11 cellular contexts compared by ENCODE assay signal in the genomic region with DNA sequence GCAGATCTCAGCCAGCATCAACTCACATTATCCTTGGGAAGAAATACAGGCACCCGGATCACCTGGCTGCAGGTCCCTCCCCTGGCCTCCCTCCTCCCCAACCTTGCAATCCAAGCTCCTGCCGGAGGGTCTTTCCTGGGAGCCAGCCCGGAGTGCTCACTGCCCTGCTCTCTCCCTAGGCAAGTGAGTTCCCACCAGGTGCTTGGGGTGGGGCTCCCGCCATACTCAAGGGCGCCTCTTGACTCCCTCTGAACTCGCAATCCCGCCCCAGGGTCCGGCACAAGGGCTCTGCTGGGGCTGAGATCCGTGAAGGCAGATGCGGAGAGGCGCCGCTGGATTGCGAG. TPM values are rescaled to one million over a fixed set of nuclear protein-coding genes. Genes with fewer than 3 reads are reported as not detected.
DNase-seq lines count a peak whose midpoint lies in the region; ATAC-seq, FAIRE-seq and TF ChIP-seq lines count a peak whose summit lies in the region.
"Had no signal": no experiment of that assay in that cellular context is flagged by ENCODE, and none has a peak within 500 bp of the region (broad histone marks: within the 10 kb centered on the region; RNA-seq: fewer than 3 reads in every experiment).

No MANE protein-coding gene starts in this region.

- H3K36me3 ChIP-seq in RWPE2 (ENCODE audit: low read depth) (peaks cover 34% of the 10 kb centered on the region), iPS-18a (ENCODE audit: control insufficient read depth, low read depth, low read length) (peaks cover 5% of the 10 kb centered on the region)
- H3K36me3 ChIP-seq: neutrophil had no signal

- H3K9me3 ChIP-seq in RWPE2 (ENCODE audit: severe bottlenecking), result no peaks in the 10 kb centered on the region
- no peaks in the 10 kb centered on the region for H3K9me3 ChIP-seq in iPS-18a (ENCODE audit: control insufficient read depth, low read depth, low read length)
- H3K9me3 ChIP-seq: neutrophil had no signal

- H3K4me3 Mint-ChIP-seq in progenitor cell of endocrine pancreas (ENCODE audit: low read depth), result peak overlapping the region; percentile 87

- H3K36me3 Mint-ChIP-seq in progenitor cell of endocrine pancreas (ENCODE audit: insufficient read depth), result peaks cover 1% of the 10 kb centered on the region

- H3K27me3 ChIP-seq in RWPE2 (ENCODE audit: insufficient read depth, poor library complexity, severe bottlenecking) (no peaks in the 10 kb centered on the region), iPS-18a (ENCODE audit: control insufficient read depth, insufficient read depth, low read length) (peaks cover 28% of the 10 kb centered on the region)

- TF ChIP-seq CTCF in RWPE2 (IDR thresholded peaks at IDR 0.05; ENCODE audit: poor library complexity, severe bottlenecking), result no peak
- TF ChIP-seq CTCF in progenitor cell of endocrine pancreas (IDR thresholded peaks at IDR 0.05; ENCODE audit: unreplicated experiment), result no peak

- H3K9ac ChIP-seq in iPS-18a (ENCODE audit: low read length), result peak overlapping the region; percentile 79

- DNase-seq in GM12892 (ENCODE audit: insufficient read length) (peak; percentile 32), RWPE2 (ENCODE audit: low spot score) (no peak), progenitor cell of endocrine pancreas (ENCODE audit: low spot score, unreplicated experiment) (no peak)
- DNase-seq: activated CD4-positive, alpha-beta T cell treated with anti-CD3 and anti-CD28 coated beads, Interleukin-2, amount 10 ng/mL, durations not matched to agents 7 days and 5 days; amniotic stem cell; NCI-H1694 treated with DMSO at 0.1 percent for 48 hours had no signal

- H3K4me3 ChIP-seq in RWPE2 (ENCODE audit: severe bottlenecking), result peak overlapping the region; percentile 94
- H3K4me3 ChIP-seq in iPS-18a (ENCODE audit: low read length), result peak overlapping the region; percentile 77

- H3K4me1 ChIP-seq in RWPE2 (ENCODE audit: insufficient read depth, poor library complexity, severe bottlenecking) (peaks cover 10% of the 10 kb centered on the region), iPS-18a (ENCODE audit: control insufficient read depth, low read depth, low read length) (no peaks in the 10 kb centered on the region)

- no peak for ATAC-seq in RWPE2 (ENCODE audit: low read depth)
- ATAC-seq in GM18505 (IDR thresholded peaks at IDR 0.05; ENCODE audit: unreplicated experiment), result no peak
- ATAC-seq in HG03457 (IDR thresholded peaks at IDR 0.05; ENCODE audit: unreplicated experiment), result no peak
- ATAC-seq in GM21786 (IDR thresholded peaks at IDR 0.05; ENCODE audit: unreplicated experiment), result no peak

- TF ChIP-seq POLR2A in GM12892 (IDR thresholded peaks at IDR 0.05; ENCODE audit: low read depth, low read length) (no peak), GM18505 (IDR thresholded peaks at IDR 0.05; ENCODE audit: borderline replicate concordance, extremely low read depth, insufficient read depth, insufficient read length) (no peak)

- peaks cover 10% of the 10 kb centered on the region for H3K4me1 Mint-ChIP-seq in progenitor cell of endocrine pancreas (ENCODE audit: low read depth)

- H3K27ac Mint-ChIP-seq in progenitor cell of endocrine pancreas, result peak overlapping the region; percentile 95
- H3K27ac Mint-ChIP-seq: activated CD4-positive, alpha-beta T cell treated with anti-CD3 and anti-CD28 coated beads, Interleukin-2, amount 10 ng/mL, durations not matched to agents 7 days and 5 days had no signal

- no peaks in the 10 kb centered on the region for H3K9me3 Mint-ChIP-seq in progenitor cell of endocrine pancreas (ENCODE audit: low read depth)
- H3K9me3 Mint-ChIP-seq: activated CD4-positive, alpha-beta T cell treated with anti-CD3 and anti-CD28 coated beads, Interleukin-2, amount 10 ng/mL, durations not matched to agents 7 days and 5 days had no signal

- no peaks in the 10 kb centered on the region for H3K27me3 Mint-ChIP-seq in progenitor cell of endocrine pancreas

- H3K27ac ChIP-seq in RWPE2 (ENCODE audit: poor library complexity, severe bottlenecking) (peak overlapping the region; percentile 91), iPS-18a (ENCODE audit: low read length) (no peak overlapping the region)
- H3K27ac ChIP-seq: neutrophil had no signal

- no peak for FAIRE-seq in GM12892 (lab: Jason Lieb, UNC)

RNA-seq across cellular contexts. Expression of a gene that starts 1.2 kb away (rescaled TPM):
- polyA plus RNA-seq in GM12892 (2012; ENCODE audit: missing spikeins), result not detected
- total RNA-seq in progenitor cell of endocrine pancreas, result 48.9 and 49.3 TPM in 2 replicates
